In the genomic region with DNA sequence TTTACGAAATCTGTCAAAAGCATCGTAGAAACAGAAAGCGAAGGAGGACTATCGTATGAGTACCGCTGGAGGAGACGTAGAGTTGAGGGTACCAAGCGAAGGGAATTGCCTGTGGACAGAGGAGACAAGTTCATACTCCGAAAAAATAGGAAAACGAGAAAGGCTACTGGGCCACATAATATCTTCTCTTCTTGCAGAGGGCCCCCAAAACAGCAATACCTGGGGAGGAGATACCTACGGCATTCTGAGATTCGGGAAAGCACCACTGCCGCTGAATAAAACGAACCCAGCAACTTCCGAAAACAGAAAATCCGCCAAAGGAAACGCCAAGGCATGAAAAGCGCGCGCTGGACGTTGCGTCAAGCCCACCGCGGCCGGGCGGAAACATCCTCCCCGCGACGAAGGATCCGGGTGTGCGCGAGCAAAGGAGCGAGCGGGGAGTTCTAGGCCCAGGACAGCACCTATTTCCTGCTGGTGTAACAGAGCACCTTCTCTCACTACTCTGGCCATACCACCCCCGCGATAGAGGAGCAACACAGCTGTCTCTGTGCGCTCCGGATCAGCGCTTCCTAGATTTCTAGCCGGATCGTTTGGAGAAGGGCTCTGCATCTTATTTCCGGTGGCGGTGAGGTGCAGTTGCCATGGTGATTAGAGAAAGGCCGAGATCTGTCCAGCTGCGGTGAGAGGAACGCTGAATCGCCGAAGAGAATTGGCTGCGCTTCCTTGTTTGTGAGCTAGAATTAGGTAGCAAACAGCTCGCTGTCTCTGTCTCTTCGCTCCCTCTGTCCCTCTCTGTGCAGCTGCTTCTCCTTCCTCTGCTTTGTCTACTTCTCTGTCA, we compare ENCODE assay signal across 8 cellular contexts. TPM values are rescaled to one million over a fixed set of nuclear protein-coding genes. Genes with fewer than 3 reads are reported as not detected.
DNase-seq lines count a peak whose midpoint lies in the region; ATAC-seq and TF ChIP-seq lines count a peak whose summit lies in the region.

EFCAB7 (plus strand) TSS at position 635 of the 838 bp plus-strand sequence. CDS start 2,048 bp downstream, outside the sequence.
ITGB3BP (minus strand) TSS at position 335 of the 838 bp plus-strand sequence; CDS start at position 243, 92 bp downstream.

- peak; percentile 93 for ATAC-seq in GM21528 (IDR thresholded peaks at IDR 0.05; ENCODE audit: low FRiP score, unreplicated experiment)

- DNase-seq in DMS 273 treated with DMSO at 0.1 percent for 48 hours (lab: John Stamatoyannopoulos, UW) (peak; percentile 96), HuH-7.5 (ENCODE audit: low spot score) (peak; percentile 20), OCI-M1 (lab: John Stamatoyannopoulos, UW) (peak; percentile 96), erythroblast (lab: John Stamatoyannopoulos, UW) (peak; percentile 95 to 96), mucosa of gallbladder (ENCODE audit: low spot score) (peak; percentile 90)
- peak; percentile 84 for DNase-seq in activated T-cell treated with anti-CD3 and anti-CD28 coated beads, Interleukin-2, amount 50 U/mL, for 1 hour
- DNase-seq in stimulated activated CD8-positive, alpha-beta memory T cell treated with anti-CD3 and anti-CD28 coated beads, Interleukin-4, amount 100 ng/mL, for 24 hours (ENCODE audit: low read depth): peak; percentile 71

- TF ChIP-seq POLR2A in erythroblast (IDR thresholded peaks at IDR 0.05; ENCODE audit: low read length): peak; percentile 88

RNA-seq across cellular contexts. Expression of gene EFCAB7, which starts in this region (rescaled TPM):
- 12.2 TPM for total RNA-seq in mucosa of gallbladder

RNA-seq across cellular contexts. Expression of gene ITGB3BP, which starts in this region (rescaled TPM):
- 27.3 TPM for total RNA-seq in mucosa of gallbladder

Comparison
In these comparisons a context has a peak if more than half of its experiments do, and no peak if none do; other contexts are left out.
1. Peak in every context shown above with its lines: DNase-seq and ATAC-seq.
2. DNase-seq: peak in every context shown above with its lines; median percentile 96 in DMS 273 treated with DMSO at 0.1 percent for 48 hours; 96 in OCI-M1; 96 in erythroblast; 90 in mucosa of gallbladder; 84 in activated T-cell treated with anti-CD3 and anti-CD28 coated beads, Interleukin-2, amount 50 U/mL, for 1 hour; 71 in stimulated activated CD8-positive, alpha-beta memory T cell treated with anti-CD3 and anti-CD28 coated beads, Interleukin-4, amount 100 ng/mL, for 24 hours; 20 in HuH-7.5.